ENCODE assay signal across 35 cellular contexts in genomic region chr12:71509705-71510104, GRCh38.
"Had no signal": no experiment of that assay in that cellular context is flagged by ENCODE, and none has a peak within 500 bp of the region (broad histone marks: within the 10 kb centered on the region; RNA-seq: fewer than 3 reads in every experiment).

No MANE protein-coding gene starts in this region.

- H3K9ac ChIP-seq: KMS-11 had no signal

- H3K4me2 ChIP-seq: KMS-11 had no signal

- H3K27me3 ChIP-seq: MG63 had no signal

- H3K27ac ChIP-seq: KMS-11 had no signal

- H3K4me3 ChIP-seq: MG63 had no signal

- DNase-seq: Karpas-422, Kasumi-1, MG63, MM.1S, MV-4-11, NCI-H1048, NCI-H1092, NCI-H1092 treated with DMSO at 0.1 percent for 48 hours, NCI-H1105, NCI-H1105 treated with DMSO at 0.1 percent for 48 hours, NCI-H1417, NCI-H1417 treated with DMSO at 0.1 percent for 48 hours, NCI-H1436, NCI-H1436 treated with DMSO at 0.1 percent for 48 hours, NCI-H146, NCI-H1694, NCI-H1694 treated with DMSO at 0.1 percent for 48 hours, NCI-H187, NCI-H187 treated with DMSO at 0.1 percent for 48 hours, NCI-H1930, NCI-H2029, NCI-H2029 treated with DMSO at 0.1 percent for 48 hours, NCI-H2081, NCI-H2081 treated with DMSO at 0.1 percent for 48 hours, NCI-H2107, NCI-H2171, NCI-H2171 treated with DMSO at 0.1 percent for 48 hours, NCI-H2227 treated with DMSO at 0.1 percent for 48 hours, NCI-H226, NCI-H345, NCI-H446, NCI-H446 treated with DMSO at 0.1 percent for 48 hours, NCI-H510A, NCI-H510A treated with DMSO at 0.1 percent for 48 hours had no signal

- H3K36me3 ChIP-seq: MG63 had no signal

- H3K9me3 ChIP-seq: MG63 had no signal
